ENCODE assay signal across 12 cellular contexts in genomic region chr3:54954019-54954418, GRCh38. TPM values are rescaled to one million over a fixed set of nuclear protein-coding genes. Genes with fewer than 3 reads are reported as not detected.
A peak's percentile ranks its signal among the peaks of the same experiment; 100 is the strongest.
DNase-seq lines count a peak whose midpoint lies in the region; ATAC-seq and TF ChIP-seq lines count a peak whose summit lies in the region.
"Had no signal": no experiment of that assay in that cellular context is flagged by ENCODE, and none has a peak within 500 bp of the region (broad histone marks: within the 10 kb centered on the region; RNA-seq: fewer than 3 reads in every experiment).

No MANE protein-coding gene starts in this region.

- DNase-seq in H9 = peak; percentile 55
- peak; percentile 47 for DNase-seq in T1000 (lab: John Stamatoyannopoulos, UW)
- DNase-seq in foreskin keratinocyte = peak; percentile 31 to 66
- DNase-seq in renal cortical epithelial cell (ENCODE audit: low read depth) = peak; percentile 69
- no peak for DNase-seq in medulla oblongata (ENCODE audit: extremely low spot score)
- DNase-seq in CD14-positive monocyte (ENCODE audit: low spot score) = no peak
- DNase-seq: activated B cell treated with CpG ODN at 0.5 μM for 24 hours; activated effector memory CD4-positive, alpha-beta T cell treated with anti-CD3 and anti-CD28 coated beads, Interleukin-2, amount 50 U/mL, for 16 hours; NCI-H1417 treated with DMSO at 0.1 percent for 48 hours had no signal

- H3T11ph ChIP-seq in H9 (ENCODE audit: low read length) = no peak overlapping the region

- H4K20me1 ChIP-seq in H9 (ENCODE audit: control insufficient read depth, insufficient read depth, insufficient read length) = no peaks in the 10 kb centered on the region

- no peak for TF ChIP-seq CTCF in H9 (conservative IDR thresholded peaks at IDR 0.05)
- no peak for TF ChIP-seq CTCF in foreskin keratinocyte (conservative IDR thresholded peaks at IDR 0.05)
- TF ChIP-seq CTCF in CD14-positive monocyte (IDR thresholded peaks at IDR 0.05) = no peak

- no peaks in the 10 kb centered on the region for H3K79me1 ChIP-seq in H9 (ENCODE audit: insufficient read depth, low read depth, low read length, poor library complexity, severe bottlenecking)

- intact Hi-C loops in CD14-positive monocyte (cut with micrococcal nuclease) = loop anchor here in 1 of 2 donors (5.0 kb wide), 1 partner anchor 228 kb away; no protein-coding TSS in a partner anchor

- no peaks in the 10 kb centered on the region for H3K27me3 ChIP-seq in H9 (ENCODE audit: insufficient read depth, low read length)
- H3K27me3 ChIP-seq in foreskin keratinocyte = peaks cover 12% of the 10 kb centered on the region
- H3K27me3 ChIP-seq: tibial nerve had no signal

- H3K9ac ChIP-seq in H9 (ENCODE audit: extremely low read depth, insufficient read length, low read length) = no peak overlapping the region

- H3K18ac ChIP-seq in H9 (ENCODE audit: insufficient read length, low read depth, low read length) = no peak overlapping the region

- 0 out of 7 replicates have a peak, but pooled peaks cover 0 to 2% (median 0%) of the 10 kb centered on the region in 3 experiments for H3K36me3 Mint-ChIP-seq in H9 (ENCODE audit: insufficient read depth in 1 of 3, low read depth in 3 of 3)
- no peaks in the 10 kb centered on the region for H3K36me3 Mint-ChIP-seq in CD14-positive monocyte

- peaks cover 11% of the 10 kb centered on the region for H3K4me1 ChIP-seq in H9 (ENCODE audit: insufficient read depth, low read length)
- H3K4me1 ChIP-seq in foreskin keratinocyte = peaks cover 5% of the 10 kb centered on the region
- H3K4me1 ChIP-seq: tibial nerve had no signal

- H3K56ac ChIP-seq in H9 (ENCODE audit: insufficient read length, low read depth, low read length) = no peak overlapping the region

- no peak overlapping the region for H4K5ac ChIP-seq in H9 (ENCODE audit: insufficient read length, low read depth, low read length)

- no peak overlapping the region for H3K4ac ChIP-seq in H9 (ENCODE audit: low read depth, low read length)

- H3K27ac Mint-ChIP-seq in H9 (peak overlapping the region; percentile 4 to 94 (median 75)), CD14-positive monocyte (no peak overlapping the region)
- H3K27ac Mint-ChIP-seq: activated B cell treated with CpG ODN at 0.5 μM for 24 hours had no signal

- no peak overlapping the region for H2BK120ac ChIP-seq in H9 (ENCODE audit: low read depth, low read length, poor library complexity, severe bottlenecking)

- H3K27me3 Mint-ChIP-seq in H9 (ENCODE audit: low read depth) (no peaks in the 10 kb centered on the region), CD14-positive monocyte (ENCODE audit: low read depth in 3 of 3) (peaks cover 1 to 5% (median 3%) of the 10 kb centered on the region in 3 donors)
- H3K27me3 Mint-ChIP-seq: activated B cell treated with CpG ODN at 0.5 μM for 24 hours had no signal

- no peak overlapping the region for H3K23ac ChIP-seq in H9 (ENCODE audit: insufficient read length, low read depth, low read length)

- H2AFZ ChIP-seq in H9 (ENCODE audit: low read length) = no peak overlapping the region

- H3K27ac ChIP-seq in H9 (ENCODE audit: insufficient read length, low read depth, low read length) (peak overlapping the region; percentile 21), foreskin keratinocyte (no peak overlapping the region)
- H3K27ac ChIP-seq: tibial nerve had no signal

- ATAC-seq in foreskin keratinocyte = peak; percentile 72
- ATAC-seq in GM21390 (IDR thresholded peaks at IDR 0.05; ENCODE audit: unreplicated experiment) = no peak

- H2BK20ac ChIP-seq in H9 (ENCODE audit: low read depth, low read length, poor library complexity, severe bottlenecking) = no peak overlapping the region

- no peak overlapping the region for H2BK15ac ChIP-seq in H9 (ENCODE audit: low read depth, low read length)

- WGBS in H9 (ENCODE audit: extremely low coverage, insufficient read length, low lambda C conversion rate) = no CpG with 5 or more reads among the region's 5 CpGs

- H3K4me1 Mint-ChIP-seq in H9 (peaks cover 35% of the 10 kb centered on the region in 2 experiments), CD14-positive monocyte (peaks cover 6% of the 10 kb centered on the region)
- H3K4me1 Mint-ChIP-seq: activated B cell treated with CpG ODN at 0.5 μM for 24 hours had no signal

- no peak overlapping the region for H4K8ac ChIP-seq in H9 (replicated peaks; ENCODE audit: insufficient read length, low read depth, low read length)

- H3K23me2 ChIP-seq in H9 (ENCODE audit: insufficient read length, low read depth, low read length, poor library complexity, severe bottlenecking) = no peaks in the 10 kb centered on the region

- no peak overlapping the region for H2BK12ac ChIP-seq in H9 (ENCODE audit: insufficient read length, low read depth, low read length)

- no peaks in the 10 kb centered on the region for H3K9me3 Mint-ChIP-seq in H9
- peaks cover 0 to 5% (median 0%) of the 10 kb centered on the region in 7 donors for H3K9me3 Mint-ChIP-seq in CD14-positive monocyte
- H3K9me3 Mint-ChIP-seq: activated B cell treated with CpG ODN at 0.5 μM for 24 hours had no signal

- no peak overlapping the region for H4K91ac ChIP-seq in H9 (ENCODE audit: insufficient read length, low read depth, low read length)

- no peaks in the 10 kb centered on the region for H3K79me2 ChIP-seq in H9 (ENCODE audit: insufficient read depth, low read length)

- no peak overlapping the region for H3K14ac ChIP-seq in H9 (ENCODE audit: insufficient read depth, low read length)

- no peak overlapping the region for H3K4me2 ChIP-seq in H9 (ENCODE audit: insufficient read depth, insufficient read length, low read length)

- H2AK5ac ChIP-seq in H9 (ENCODE audit: insufficient read length, low read length) = no peak overlapping the region

- no peak overlapping the region for H2BK5ac ChIP-seq in H9 (ENCODE audit: insufficient read length, low read length)

- H3K4me3 Mint-ChIP-seq in H9 = no peak overlapping the region
- no peak overlapping the region for H3K4me3 Mint-ChIP-seq in CD14-positive monocyte
- H3K4me3 Mint-ChIP-seq: activated B cell treated with CpG ODN at 0.5 μM for 24 hours had no signal

- H3K9me3 ChIP-seq in H9 (ENCODE audit: control insufficient read depth, low read depth, low read length) = no peaks in the 10 kb centered on the region
- H3K9me3 ChIP-seq: tibial nerve had no signal

RNA-seq across cellular contexts. Expression of gene LRTM1, which starts 26.2 kb away (rescaled TPM):
- total RNA-seq in H9 (2021) (not detected in 2 replicates), foreskin keratinocyte (not detected in 2 replicates), renal cortical epithelial cell (not detected in 2 replicates)
- polyA plus RNA-seq in foreskin keratinocyte (not detected in 2 replicates), CD14-positive monocyte (not detected)
- total RNA-seq: activated B cell treated with CpG ODN at 0.5 μM for 24 hours, G401, tibial nerve had no signal

Comparison
In these comparisons a context has a peak if more than half of its experiments do, and no peak if none do; other contexts are left out.
1. DNase-seq: peak in H9 (single experiment), T1000 (single experiment), foreskin keratinocyte (2 of 2) and renal cortical epithelial cell (single experiment); none in medulla oblongata (single experiment) and CD14-positive monocyte (single experiment).
2. H3K27ac Mint-ChIP-seq: peak in H9 (3 of 3); none in CD14-positive monocyte (0 of 7).